ENCODE assay signal across 30 cellular contexts in the genomic region with DNA sequence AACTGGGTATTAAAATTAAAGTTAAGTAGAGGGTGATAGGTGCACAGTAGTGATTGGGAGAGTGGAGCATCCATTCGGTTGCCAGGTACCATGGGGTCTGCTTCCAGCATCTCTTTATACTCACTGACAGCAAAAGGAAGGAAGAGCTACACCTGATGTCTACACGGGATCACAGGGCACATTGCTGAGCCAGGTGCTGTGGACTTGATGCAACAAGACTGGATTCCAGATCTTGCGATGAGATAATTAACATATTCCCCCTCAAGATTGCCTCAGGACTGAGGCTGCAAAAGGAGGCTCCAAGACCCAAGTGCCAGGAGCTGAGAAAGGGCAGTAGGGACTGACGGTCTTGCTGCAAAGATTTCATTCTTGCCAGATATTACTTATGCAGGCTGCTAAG.
"Had no signal": no experiment of that assay in that cellular context is flagged by ENCODE, and none has a peak within 500 bp of the region (broad histone marks: within the 10 kb centered on the region; RNA-seq: fewer than 3 reads in every experiment).

No MANE protein-coding gene starts in this region.

- DNase-seq: activated effector memory CD4-positive, alpha-beta T cell treated with anti-CD3 and anti-CD28 coated beads, Interleukin-2, amount 50 U/mL, for 16 hours; activated effector memory CD4-positive, alpha-beta T cell treated with Interleukin-2 at 50 U/mL for 16 hours; activated gamma-delta T cell; activated gamma-delta T cell treated with Interleukin-2 at 50 U/mL for 16 hours; activated naive CD4-positive, alpha-beta T cell; activated naive CD4-positive, alpha-beta T cell treated with anti-CD3 and anti-CD28 coated beads for 36 hours; activated naive CD4-positive, alpha-beta T cell treated with anti-CD3 and anti-CD28 coated beads, Interleukin-2, amount 10 ng/mL, durations not matched to agents 7 days and 5 days; activated naive CD4-positive, alpha-beta T cell treated with anti-CD3 and anti-CD28 coated beads, Interleukin-2, amount 50 U/mL, for 16 hours; activated naive CD4-positive, alpha-beta T cell treated with Interleukin-2 at 50 U/mL for 16 hours; activated naive CD8-positive, alpha-beta T cell treated with anti-CD3 and anti-CD28 coated beads for 36 hours; activated naive CD8-positive, alpha-beta T cell treated with anti-CD3 and anti-CD28 coated beads, Interleukin-2, amount 10 ng/mL, durations not matched to agents 7 days and 5 days; activated naive CD8-positive, alpha-beta T cell treated with anti-CD3 and anti-CD28 coated beads, Interleukin-2, amount 50 U/mL, for 24 hours; activated T-cell treated with anti-CD3 and anti-CD28 coated beads, Interleukin-2, amount 50 U/mL, for 1 hour; activated T-cell treated with anti-CD3 and anti-CD28 coated beads, Interleukin-2, amount 50 U/mL, for 24 hours; activated T-cell treated with anti-CD3 and anti-CD28 coated beads, Interleukin-2, amount 50 U/mL, for 4 hours; activated T-cell treated with anti-CD3 and anti-CD28 coated beads, Interleukin-2, amount 50 U/mL, for 48 hours; activated T-cell treated with anti-CD3 and anti-CD28 coated beads, Interleukin-2, amount 50 U/mL, for 72 hours; adrenal gland; amniotic stem cell; amygdala; anterior cingulate cortex; aorta; body of pancreas; brain microvascular endothelial cell; caudate nucleus; central memory CD4-positive, alpha-beta T cell; cerebellar nuclear complex had no signal

- H3K9me3 ChIP-seq: adrenal gland, body of pancreas had no signal

- H3K4me1 ChIP-seq: adrenal gland, ascending aorta, body of pancreas, breast epithelium had no signal

- H3K27ac ChIP-seq: adrenal gland, ascending aorta, body of pancreas, brain microvascular endothelial cell, breast epithelium, cardiac muscle cell had no signal

- H3K4me3 ChIP-seq: adrenal gland, ascending aorta, body of pancreas, breast epithelium, cardiac muscle cell had no signal

- H3K27me3 ChIP-seq: adrenal gland, ascending aorta, body of pancreas, brain microvascular endothelial cell, breast epithelium, cardiac muscle cell had no signal

- H3K36me3 ChIP-seq: adrenal gland, brain microvascular endothelial cell, breast epithelium, cardiac muscle cell had no signal
